ENCODE assay signal across 30 cellular contexts in genomic region chrX:146604196-146604595, GRCh38.
"Had no signal": no experiment of that assay in that cellular context is flagged by ENCODE, and none has a peak within 500 bp of the region (broad histone marks: within the 10 kb centered on the region; RNA-seq: fewer than 3 reads in every experiment).

No MANE protein-coding gene starts in this region.

- ATAC-seq: activated naive CD4-positive, alpha-beta T cell treated with anti-CD3 and anti-CD28 coated beads, Interleukin-2, amount 50 U/mL, for 72 hours; activated naive CD8-positive, alpha-beta T cell treated with anti-CD3 and anti-CD28 coated beads, Interleukin-2, amount 50 U/mL, for 24 hours; activated T-cell treated with anti-CD3 and anti-CD28 coated beads, Interleukin-2, amount 50 U/mL, for 4 hours; activated T-cell treated with anti-CD3 and anti-CD28 coated beads, Interleukin-2, amount 50 U/mL, for 72 hours; activated T-helper 17 cell treated with anti-CD3 and anti-CD28 coated beads, Interleukin-2, amount 50 U/mL, for 72 hours; body of pancreas had no signal

- H3K9me3 ChIP-seq: adrenal gland, ascending aorta, body of pancreas, breast epithelium had no signal

- H3K4me3 ChIP-seq: adrenal gland, ascending aorta, body of pancreas, breast epithelium, cardiac muscle cell had no signal

- H3K27me3 ChIP-seq: adrenal gland, ascending aorta, body of pancreas, brain microvascular endothelial cell, cardiac muscle cell had no signal

- H3K36me3 ChIP-seq: adrenal gland, ascending aorta, brain microvascular endothelial cell, breast epithelium, cardiac muscle cell had no signal

- H3K27ac ChIP-seq: adrenal gland, ascending aorta, body of pancreas, brain microvascular endothelial cell, breast epithelium, cardiac muscle cell had no signal

- H3K4me1 ChIP-seq: adrenal gland, ascending aorta, body of pancreas, breast epithelium had no signal

- DNase-seq: activated effector memory CD4-positive, alpha-beta T cell treated with anti-CD3 and anti-CD28 coated beads, Interleukin-2, amount 50 U/mL, for 16 hours; activated effector memory CD4-positive, alpha-beta T cell treated with Interleukin-2 at 50 U/mL for 16 hours; activated gamma-delta T cell; activated gamma-delta T cell treated with Interleukin-2 at 50 U/mL for 16 hours; activated naive CD4-positive, alpha-beta T cell; activated naive CD4-positive, alpha-beta T cell treated with anti-CD3 and anti-CD28 coated beads for 36 hours; activated naive CD4-positive, alpha-beta T cell treated with anti-CD3 and anti-CD28 coated beads, Interleukin-2, amount 10 ng/mL, durations not matched to agents 7 days and 5 days; activated naive CD4-positive, alpha-beta T cell treated with anti-CD3 and anti-CD28 coated beads, Interleukin-2, amount 50 U/mL, for 16 hours; activated naive CD4-positive, alpha-beta T cell treated with Interleukin-2 at 50 U/mL for 16 hours; activated naive CD8-positive, alpha-beta T cell treated with anti-CD3 and anti-CD28 coated beads for 36 hours; activated naive CD8-positive, alpha-beta T cell treated with anti-CD3 and anti-CD28 coated beads, Interleukin-2, amount 10 ng/mL, durations not matched to agents 7 days and 5 days; activated naive CD8-positive, alpha-beta T cell treated with anti-CD3 and anti-CD28 coated beads, Interleukin-2, amount 50 U/mL, for 24 hours; activated T-cell treated with anti-CD3 and anti-CD28 coated beads, Interleukin-2, amount 50 U/mL, for 4 hours; activated T-cell treated with anti-CD3 and anti-CD28 coated beads, Interleukin-2, amount 50 U/mL, for 48 hours; activated T-cell treated with anti-CD3 and anti-CD28 coated beads, Interleukin-2, amount 50 U/mL, for 72 hours; adrenal gland; amniotic stem cell; amygdala; anterior cingulate cortex; aorta; body of pancreas; brain microvascular endothelial cell; caudate nucleus; central memory CD4-positive, alpha-beta T cell; cerebellar nuclear complex had no signal
